Comparison of ENCODE assay signal across 30 cellular contexts in the genomic region with DNA sequence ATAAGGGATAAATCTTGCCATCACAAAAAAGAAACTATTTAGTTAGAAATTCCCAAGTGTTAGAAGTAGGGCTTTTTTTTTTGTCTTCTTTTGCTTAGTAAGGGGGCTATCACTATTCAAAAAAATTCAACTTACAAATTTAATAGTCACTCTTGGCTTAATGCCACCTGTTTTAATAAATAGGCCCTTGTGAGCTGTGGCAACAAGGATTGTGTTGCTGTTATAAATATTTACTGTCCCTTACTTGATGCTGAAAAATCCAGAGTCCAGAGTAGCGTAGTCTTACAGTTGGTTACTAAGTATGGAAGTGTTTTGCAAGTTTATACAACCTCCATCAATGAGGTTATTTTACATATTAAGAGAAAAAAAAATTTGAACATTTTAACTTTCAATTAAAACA.
"Had no signal": no experiment of that assay in that cellular context is flagged by ENCODE, and none has a peak within 500 bp of the region (broad histone marks: within the 10 kb centered on the region; RNA-seq: fewer than 3 reads in every experiment).

No MANE protein-coding gene starts in this region.

- H3K4me3 Mint-ChIP-seq: activated naive CD8-positive, alpha-beta T cell; nephron progenitor cell; stimulated activated naive B cell treated with anti-CD40 and anti-IgM and Interleukin-4, amounts not matched to agents 10 μg/mL and 1 μg/mL and 100 μg/mL, for 72 hours; T-helper 17 cell had no signal

- H3K27ac Mint-ChIP-seq: activated naive CD8-positive, alpha-beta T cell; nephron progenitor cell; stimulated activated naive B cell treated with anti-CD40 and anti-IgM and Interleukin-4, amounts not matched to agents 10 μg/mL and 1 μg/mL and 100 μg/mL, for 72 hours; T-helper 17 cell had no signal

- H3K27me3 Mint-ChIP-seq: activated naive CD8-positive, alpha-beta T cell; brain; stimulated activated naive B cell treated with anti-CD40 and anti-IgM and Interleukin-4, amounts not matched to agents 10 μg/mL and 1 μg/mL and 100 μg/mL, for 72 hours had no signal

- H3K4me3 ChIP-seq: adrenal gland, ascending aorta, cardiac muscle cell, esophagus squamous epithelium, left lung, lung, right atrium auricular region, stomach, suprapubic skin, tibial nerve had no signal

- H3K4me1 ChIP-seq: adrenal gland, ascending aorta, esophagus squamous epithelium, parathyroid adenoma, right atrium auricular region had no signal

- H3K36me3 Mint-ChIP-seq: activated naive CD8-positive, alpha-beta T cell; brain; stimulated activated naive B cell treated with anti-CD40 and anti-IgM and Interleukin-4, amounts not matched to agents 10 μg/mL and 1 μg/mL and 100 μg/mL, for 72 hours had no signal

- H3K9me3 ChIP-seq: adrenal gland, ascending aorta, esophagus squamous epithelium, left lung, right atrium auricular region, stomach, suprapubic skin, tibial nerve had no signal

- H3K27me3 ChIP-seq: adrenal gland, ascending aorta, cardiac muscle cell, esophagus squamous epithelium, left lung, right atrium auricular region, stomach, suprapubic skin, tibial nerve had no signal

- H3K27ac ChIP-seq: adrenal gland, ascending aorta, cardiac muscle cell, epithelial cell of prostate, esophagus squamous epithelium, left lung, parathyroid adenoma, right atrium auricular region, suprapubic skin, tibial nerve, WERI-Rb-1 had no signal

- DNase-seq: activated CD4-positive, alpha-beta T cell treated with anti-CD3 and anti-CD28 coated beads for 48 hours; activated CD4-positive, alpha-beta T cell treated with anti-CD3 and anti-CD28 coated beads, Interleukin-2, amount 50 U/mL, for 48 hours; activated CD8-positive, alpha-beta memory T cell treated with anti-CD3 and anti-CD28 coated beads for 24 hours; activated effector memory CD4-positive, alpha-beta T cell treated with Interleukin-2 at 50 U/mL for 16 hours; activated naive CD4-positive, alpha-beta T cell treated with Interleukin-2 at 50 U/mL for 16 hours; adrenal gland; cortex of kidney; esophagus squamous epithelium; foreskin melanocyte; kidney glomerular epithelial cell; left lung; nephron progenitor cell; stimulated activated CD4-positive, alpha-beta T cell treated with anti-CD3 and anti-CD28 coated beads, Interleukin-15, amount 100 ng/mL, for 24 hours; stimulated activated CD4-positive, alpha-beta T cell treated with anti-CD3 and anti-CD28 coated beads, Interleukin-2, amount 100 ng/mL, for 24 hours; stimulated activated naive B cell treated with anti-CD40 and anti-IgM and Interleukin-4, amounts not matched to agents 10 μg/mL and 1 μg/mL and 100 μg/mL, for 72 hours; stomach; T-helper 17 cell; T1000; WERI-Rb-1 had no signal

- H3K9me3 Mint-ChIP-seq: brain; nephron progenitor cell; stimulated activated naive B cell treated with anti-CD40 and anti-IgM and Interleukin-4, amounts not matched to agents 10 μg/mL and 1 μg/mL and 100 μg/mL, for 72 hours had no signal

- H3K9ac ChIP-seq: parathyroid adenoma had no signal

- H3K36me3 ChIP-seq: adrenal gland, ascending aorta, cardiac muscle cell, esophagus squamous epithelium, left lung, right atrium auricular region, stomach, suprapubic skin, tibial nerve, WERI-Rb-1 had no signal

- ATAC-seq: activated CD4-positive, CD25-positive, alpha-beta regulatory T cell treated with anti-CD3 and anti-CD28 coated beads, Interleukin-2, amount 50 U/mL, for 24 hours had no signal
